8 cellular contexts compared by ENCODE assay signal in the genomic region with DNA sequence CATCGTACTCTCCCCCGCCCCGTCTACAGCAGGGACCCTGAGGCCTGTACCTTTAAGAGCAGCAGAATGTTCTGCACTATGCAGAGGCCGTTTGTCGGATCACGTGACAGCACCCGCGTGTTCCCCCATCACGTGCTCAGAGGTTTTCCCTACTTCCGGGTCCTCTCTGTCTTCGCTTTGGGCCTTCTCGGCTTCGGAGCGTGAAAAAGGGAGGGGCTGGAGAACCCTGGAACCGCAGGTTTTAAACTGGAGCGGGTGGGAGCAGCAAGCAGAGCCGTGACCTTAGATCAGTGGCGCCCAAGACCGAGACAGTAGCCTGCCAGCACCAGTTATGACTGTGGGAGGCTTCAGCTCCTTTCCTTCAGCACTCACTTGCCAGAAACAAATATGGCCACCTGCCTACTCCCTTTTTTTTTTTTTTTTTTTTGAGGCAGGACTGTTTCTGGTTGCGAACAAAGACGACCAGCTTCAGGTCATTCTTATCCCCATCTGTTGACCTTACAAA. TPM values are rescaled to one million over a fixed set of nuclear protein-coding genes. Genes with fewer than 3 reads are reported as not detected.
A peak's percentile ranks its signal among the peaks of the same experiment; 100 is the strongest.
DNase-seq lines count a peak whose midpoint lies in the region; ATAC-seq and TF ChIP-seq lines count a peak whose summit lies in the region.

A gene (minus strand): TSS at position 105 of the 505 bp plus-strand sequence. CDS start 315 bp downstream, outside the sequence.

- in situ Hi-C loops in astrocyte of the cerebellum (cut with HindIII; ENCODE audit: low sequenced_read_pairs): no loop called here

- intact Hi-C loops in vagina (cut with DNase I): loop anchor here (5.0 kb wide), 2 partner anchors 45 to 60 kb away; a partner anchor contains a TSS

- H3K4me1 ChIP-seq in hepatocyte (ENCODE audit: insufficient read depth) (no peaks in the 10 kb centered on the region), rectal smooth muscle tissue (ENCODE audit: control insufficient read depth, insufficient read depth, low read length) (no peaks in the 10 kb centered on the region), vagina (peaks cover 22% of the 10 kb centered on the region)

- H3K27ac ChIP-seq in hepatocyte (peak within 1 kb of the TSS; percentile 96), rectal smooth muscle tissue (ENCODE audit: low read depth, low read length) (peak within 1 kb of the TSS; percentile 99), vagina (peak within 1 kb of the TSS; percentile 80)

- no peaks in the 10 kb centered on the region for H4K20me1 ChIP-seq in hepatocyte (ENCODE audit: insufficient read depth, poor library complexity, severe bottlenecking)

- H3K27me3 ChIP-seq in hepatocyte (no peaks in the 10 kb centered on the region), rectal smooth muscle tissue (ENCODE audit: control insufficient read depth, insufficient read depth, low read length) (no peaks in the 10 kb centered on the region), vagina (no peaks in the 10 kb centered on the region)

- H3K9me2 ChIP-seq in hepatocyte (replicated peaks; ENCODE audit: insufficient read depth): no peaks in the 10 kb centered on the region

- peak; percentile 82 to 93 for DNase-seq in NCI-H2081 (lab: John Stamatoyannopoulos, UW)
- peak; percentile 72 for DNase-seq in T-helper 9 cell
- peak; percentile 88 for DNase-seq in astrocyte of the cerebellum (ENCODE audit: low read depth)
- peak; percentile 96 for DNase-seq in hepatocyte (ENCODE audit: low spot score)
- DNase-seq in vagina (ENCODE audit: extremely low spot score in 2 of 2): peak in 1 of 2 donors; percentile 94

- 2% methylated on average over 21 of the region's 21 CpGs for WGBS in hepatocyte (ENCODE audit: low lambda C conversion rate, missing lambda C conversion rate)

- no peak for TF ChIP-seq CTCF in astrocyte of the cerebellum (IDR thresholded peaks at IDR 0.05; ENCODE audit: low read depth, low read length, missing control alignments)
- TF ChIP-seq CTCF in hepatocyte (IDR thresholded peaks at IDR 0.05; ENCODE audit: poor library complexity): no peak
- no peak for TF ChIP-seq CTCF in vagina (IDR thresholded peaks at IDR 0.05)

- peak within 1 kb of the TSS; percentile 76 for H3K4me2 ChIP-seq in hepatocyte

- H3K36me3 ChIP-seq in hepatocyte (replicated peaks; ENCODE audit: insufficient read depth, low read depth) (no peaks in the 10 kb centered on the region), rectal smooth muscle tissue (ENCODE audit: control insufficient read depth, insufficient read depth, low read length) (peaks cover 13% of the 10 kb centered on the region), vagina (peaks cover 0 to 20% of the 10 kb centered on the region in 2 donors)

- H3K9ac ChIP-seq in rectal smooth muscle tissue (ENCODE audit: low read length): peak within 1 kb of the TSS; percentile 94

- H2AFZ ChIP-seq in hepatocyte: peak within 1 kb of the TSS; percentile 100

- ATAC-seq in GM18505 (IDR thresholded peaks at IDR 0.05; ENCODE audit: unreplicated experiment) (peak; percentile 61), HG02973 (IDR thresholded peaks at IDR 0.05; ENCODE audit: unreplicated experiment) (peak; percentile 59)

- H3K79me2 ChIP-seq in hepatocyte: peaks cover 10% of the 10 kb centered on the region

- TF ChIP-seq POLR2A in GM18505 (IDR thresholded peaks at IDR 0.05; ENCODE audit: borderline replicate concordance, extremely low read depth, insufficient read depth, insufficient read length) (peak; percentile 57), vagina (IDR thresholded peaks at IDR 0.05) (peak in 1 of 2 donors; percentile 36)

- H3K4me3 ChIP-seq in astrocyte of the cerebellum (ENCODE audit: low read depth, low read length) (peak within 1 kb of the TSS; percentile 100), hepatocyte (peak within 1 kb of the TSS; percentile 82), rectal smooth muscle tissue (ENCODE audit: low read length) (peak within 1 kb of the TSS; percentile 100), vagina (peak within 1 kb of the TSS; percentile 85 to 95)

- no peaks in the 10 kb centered on the region for H3K9me3 ChIP-seq in hepatocyte (ENCODE audit: low read depth)
- no peaks in the 10 kb centered on the region for H3K9me3 ChIP-seq in vagina

RNA-seq across cellular contexts. Expression of the gene that starts here (rescaled TPM):
- 43.4 and 62.1 TPM in 2 replicates for total RNA-seq in hepatocyte
- polyA plus RNA-seq in hepatocyte: 94.1 and 102 TPM in 2 replicates
- total RNA-seq in vagina: 22.8 TPM
